3 cellular contexts compared by ENCODE assay signal in genomic region chr1:150208460-150208859, GRCh38. TPM values are rescaled to one million over a fixed set of nuclear protein-coding genes. Genes with fewer than 3 reads are reported as not detected.
"Had no signal": no experiment of that assay in that cellular context is flagged by ENCODE, and none has a peak within 500 bp of the region (broad histone marks: within the 10 kb centered on the region; RNA-seq: fewer than 3 reads in every experiment).

No MANE protein-coding gene starts in this region.

RNA-seq across cellular contexts. Expression of gene CA14, which starts 49.1 kb away (rescaled TPM):
- total RNA-seq: GM23248, H4, HFFc6 had no signal
